16 cellular contexts compared by ENCODE assay signal in genomic region chr15:69673236-69673881, GRCh38.
A peak's percentile ranks its signal among the peaks of the same experiment; 100 is the strongest.
DNase-seq lines count a peak whose midpoint lies in the region; ATAC-seq, FAIRE-seq and TF ChIP-seq lines count a peak whose summit lies in the region.
"Had no signal": no experiment of that assay in that cellular context is flagged by ENCODE, and none has a peak within 500 bp of the region (broad histone marks: within the 10 kb centered on the region; RNA-seq: fewer than 3 reads in every experiment).

No MANE protein-coding gene starts in this region.

- H3K4me3 ChIP-seq in Karpas-422 (ENCODE audit: low read length) (no peak overlapping the region), K562 (no peak overlapping the region)

- DNase-seq in DMS 273 (lab: John Stamatoyannopoulos, UW; ENCODE audit: unreplicated experiment) (peak; percentile 37), Karpas-422 (no peak), K562 (ENCODE audit: extremely low read depth in 1 of 4, low spot score in 3 of 4) (no peak), retina (peak; percentile 54), OCI-M2 (lab: John Stamatoyannopoulos, UW; ENCODE audit: unreplicated experiment) (no peak), AML-193 (lab: John Stamatoyannopoulos, UW) (no peak), GOT3 (lab: John Stamatoyannopoulos, UW) (no peak)
- no peak for DNase-seq in activated T-cell treated with anti-CD3 and anti-CD28 coated beads, Interleukin-2, amount 50 U/mL, for 48 hours
- DNase-seq: BE2C; CD4-positive, alpha-beta memory T cell; DND-41; GDM1; H7 had no signal

- WGBS in K562 (ENCODE audit: insufficient coverage, low coverage, missing lambda C conversion rate), result 0% methylated on average over 12 of the region's 12 CpGs

- BruUV-seq in K562 (replicated peaks; lab: Mats Ljungman, UMichigan), result no TSS peak

- H3K79me2 ChIP-seq in Karpas-422 (ENCODE audit: low read length), result no peaks in the 10 kb centered on the region
- no peaks in the 10 kb centered on the region for H3K79me2 ChIP-seq in K562 (ENCODE audit: control insufficient read depth, insufficient read depth, low read length)

- TF ChIP-seq CTCF in K562 (IDR thresholded peaks at IDR 0.05 in 2 of 3, conservative IDR thresholded peaks at IDR 0.05 in 1 of 3; ENCODE audit: insufficient read depth in 2 of 3, low read depth in 1 of 3, low read length in 3 of 3), result no peak

- peaks cover 36% of the 10 kb centered on the region for H3K4me1 ChIP-seq in Karpas-422 (ENCODE audit: low read length)
- no peaks in the 10 kb centered on the region for H3K4me1 ChIP-seq in K562 (replicated peaks in 1 of 2; ENCODE audit: control insufficient read depth in 2 of 2, insufficient read depth in 2 of 2, low read length in 2 of 2)
- H3K4me1 ChIP-seq: BE2C had no signal

- H3K9me2 ChIP-seq in Karpas-422 (replicated peaks; ENCODE audit: insufficient read depth, low read length), result no peaks in the 10 kb centered on the region

- no peaks in the 10 kb centered on the region for H3K27me3 ChIP-seq in Karpas-422 (ENCODE audit: low read length)
- H3K27me3 ChIP-seq in K562 (ENCODE audit: control insufficient read depth in 2 of 2, insufficient read depth in 2 of 2, low read length in 2 of 2), result no peaks in the 10 kb centered on the region; a peak in 3 of 5 replicates

- no peak overlapping the region for H2AFZ ChIP-seq in Karpas-422 (ENCODE audit: low read length)
- no peak overlapping the region for H2AFZ ChIP-seq in K562 (ENCODE audit: low read depth, low read length)

- POLR2A ChIA-PET in K562 (lab: Yijun Ruan, JAX), result interaction anchor here (1.2 kb wide), 1 partner anchor 14 kb away, joined by 3 read pairs; no protein-coding TSS in a partner anchor

- H3K36me3 ChIP-seq in Karpas-422 (ENCODE audit: insufficient read depth, low read length) (no peaks in the 10 kb centered on the region), K562 (ENCODE audit: control insufficient read depth, insufficient read depth, low read length) (no peaks in the 10 kb centered on the region)
- H3K36me3 ChIP-seq: BE2C had no signal

- H3K9me3 ChIP-seq in Karpas-422 (ENCODE audit: low read length) (no peaks in the 10 kb centered on the region), K562 (replicated peaks; ENCODE audit: control insufficient read depth, insufficient read depth, low read depth, low read length) (no peaks in the 10 kb centered on the region)
- H3K9me3 ChIP-seq: BE2C had no signal

- no peaks in the 10 kb centered on the region for H3K9me1 ChIP-seq in K562 (ENCODE audit: control insufficient read depth, insufficient read depth, low read length)

- ATAC-seq in K562, result no peak

- no peak for TF ChIP-seq POLR2A in K562 (conservative IDR thresholded peaks at IDR 0.05)

- in situ Hi-C loops in K562 (cut with MboI), result no loop called here

- FAIRE-seq in K562 (lab: Jason Lieb, UNC), result no peak
- FAIRE-seq: GM12892, GM19239 had no signal

- H3K9ac ChIP-seq in Karpas-422 (ENCODE audit: low read length) (no peak overlapping the region), K562 (ENCODE audit: insufficient read depth in 1 of 2, low read depth in 2 of 2, low read length in 2 of 2) (no peak overlapping the region)

- H4K20me1 ChIP-seq in Karpas-422 (ENCODE audit: insufficient read depth, low read depth, low read length) (no peaks in the 10 kb centered on the region), K562 (replicated peaks; ENCODE audit: control insufficient read depth, insufficient read depth, low read length) (peaks cover 6% of the 10 kb centered on the region; the same call in 1 of the 2 replicates)

- H3K4me2 ChIP-seq in Karpas-422 (ENCODE audit: low read depth, low read length, poor library complexity, severe bottlenecking) (peak overlapping the region; percentile 28), K562 (ENCODE audit: insufficient read depth, low read length) (no peak overlapping the region)

- no peak for TF ChIP-seq EP300 in K562 (IDR thresholded peaks at IDR 0.05; ENCODE audit: low read length)

- no peak for TF ChIP-seq RAD21 in K562 (CRISPR knock-in tag; conservative IDR thresholded peaks at IDR 0.05 in 1 of 2, IDR thresholded peaks at IDR 0.05 in 1 of 2)

- CTCF ChIA-PET in K562 (lab: Yijun Ruan, JAX; ENCODE audit: low intra/inter-chr PET ratio), result no interaction called here

- no peak overlapping the region for H3K27ac ChIP-seq in Karpas-422 (ENCODE audit: low read length)
- H3K27ac ChIP-seq in K562 (ENCODE audit: extremely low read depth, low read depth, low read length), result no peak overlapping the region
- H3K27ac ChIP-seq: C4-2B had no signal

- intact Hi-C loops in K562 (cut with micrococcal nuclease), result no loop called here

TF ChIP-seq in K562, 482 proteins besides CTCF, POLR2A, EP300 and RAD21:
- TF ChIP-seq BRCA1 (IDR thresholded peaks at IDR 0.05), result no peak
- TF ChIP-seq BRCA1 (CRISPR knock-in tag; IDR thresholded peaks at IDR 0.05), result no peak
- no peak for TF ChIP-seq MXI1 (IDR thresholded peaks at IDR 0.05; ENCODE audit: low read depth, low read length)
- no peak for TF ChIP-seq JUNB (CRISPR knock-in tag; conservative IDR thresholded peaks at IDR 0.05)
- peak; percentile 85 for TF ChIP-seq ZNF316 (IDR thresholded peaks at IDR 0.05)
- peak; percentile 79 for TF ChIP-seq MAFF (IDR thresholded peaks at IDR 0.05; ENCODE audit: low read length)
- TF ChIP-seq MAFK (IDR thresholded peaks at IDR 0.05; ENCODE audit: low read length), result peak; percentile 75
- TF ChIP-seq MAFG (tag; conservative IDR thresholded peaks at IDR 0.05), result peak; percentile 75
- TF ChIP-seq C11orf30 (IDR thresholded peaks at IDR 0.05; ENCODE audit: low read depth), result peak; percentile 67
- TF ChIP-seq KDM4B (IDR thresholded peaks at IDR 0.05; ENCODE audit: borderline replicate concordance in 2 of 2, low read depth in 1 of 2), result no peak

Comparison
In these comparisons a context has a peak if more than half of its experiments do, and no peak if none do; other contexts are left out.
1. DNase-seq: peak in DMS 273 (single experiment) and retina (single experiment); none in Karpas-422 (single experiment), K562 (0 of 4), OCI-M2 (single experiment), AML-193 (0 of 2), activated T-cell treated with anti-CD3 and anti-CD28 coated beads, Interleukin-2, amount 50 U/mL, for 48 hours (0 of 2) and GOT3 (single experiment).